In genomic region chr1:9490605-9491339, GRCh38 we compare ENCODE assay signal across 8 cellular contexts. TPM values are rescaled to one million over a fixed set of nuclear protein-coding genes. Genes with fewer than 3 reads are reported as not detected.
DNase-seq lines count a peak whose midpoint lies in the region; ATAC-seq and TF ChIP-seq lines count a peak whose summit lies in the region.

No MANE protein-coding gene starts in this region.

- H3K36me3 ChIP-seq in BE2C (no peaks in the 10 kb centered on the region), lower lobe of right lung (no peaks in the 10 kb centered on the region)

- no peak overlapping the region for H3K27ac Mint-ChIP-seq in activated CD8-positive, alpha-beta T cell treated with anti-CD3 and anti-CD28 coated beads for 36 hours

- H3K9me3 ChIP-seq in BE2C (no peaks in the 10 kb centered on the region), lower lobe of right lung (no peaks in the 10 kb centered on the region)

- no peaks in the 10 kb centered on the region for H3K4me1 ChIP-seq in BE2C
- peaks cover 13% of the 10 kb centered on the region for H3K4me1 ChIP-seq in lower lobe of right lung

- CTCF ChIA-PET in activated CD8-positive, alpha-beta T cell treated with anti-CD3 and anti-CD28 coated beads for 36 hours (lab: Charles Lee), result interaction anchor here (0.6 to 10.1 kb wide), 38 partner anchors 8 to 380 kb away, joined by 3 to 100 read pairs (median 4); no protein-coding TSS in a partner anchor

- DNase-seq in BE2C (peak; percentile 79), H4 (ENCODE audit: low spot score) (peak; percentile 68), NCI-H82 (lab: John Stamatoyannopoulos, UW) (peak; percentile 90), ecto neural progenitor cell (ENCODE audit: low spot score) (peak; percentile 91), lower lobe of right lung (peak; percentile 89)
- peak; percentile 91 for DNase-seq in activated CD8-positive, alpha-beta T cell treated with anti-CD3 and anti-CD28 coated beads for 36 hours
- DNase-seq in stimulated activated CD4-positive, alpha-beta T cell treated with anti-CD3 and anti-CD28 coated beads, TNF-alpha, amount 100 ng/mL, for 48 hours (ENCODE audit: low read depth in 3 of 3), result peak; percentile 65 to 83 (median 74)

- peaks cover 9% of the 10 kb centered on the region for H3K27me3 Mint-ChIP-seq in activated CD8-positive, alpha-beta T cell treated with anti-CD3 and anti-CD28 coated beads for 36 hours

- peak; percentile 78 for ATAC-seq in activated CD8-positive, alpha-beta T cell treated with anti-CD3 and anti-CD28 coated beads for 36 hours
- peak; percentile 93 for ATAC-seq in lower lobe of right lung
- ATAC-seq in HG02623 (IDR thresholded peaks at IDR 0.05; ENCODE audit: unreplicated experiment), result no peak

- no peaks in the 10 kb centered on the region for H3K36me3 Mint-ChIP-seq in activated CD8-positive, alpha-beta T cell treated with anti-CD3 and anti-CD28 coated beads for 36 hours (ENCODE audit: low read depth)

- H3K27me3 ChIP-seq in BE2C (no peaks in the 10 kb centered on the region), lower lobe of right lung (ENCODE audit: low read depth) (no peaks in the 10 kb centered on the region)

- intact Hi-C loops in activated CD8-positive, alpha-beta T cell treated with anti-CD3 and anti-CD28 coated beads for 36 hours (cut with micrococcal nuclease), result loop anchor here (5.0 kb wide), 2 partner anchors 203 to 223 kb away; no protein-coding TSS in a partner anchor
- intact Hi-C loops in lower lobe of right lung (cut with DNase I), result loop anchor here (5.0 to 10.0 kb wide), 2 partner anchors 84 to 203 kb away; no protein-coding TSS in a partner anchor

- H3K9me3 Mint-ChIP-seq in activated CD8-positive, alpha-beta T cell treated with anti-CD3 and anti-CD28 coated beads for 36 hours, result no peaks in the 10 kb centered on the region

- H3K27ac ChIP-seq in lower lobe of right lung, result no peak overlapping the region

- no peak overlapping the region for H3K4me3 ChIP-seq in BE2C (ENCODE audit: low read depth, low read length)
- no peak overlapping the region for H3K4me3 ChIP-seq in lower lobe of right lung

- TF ChIP-seq CTCF in BE2C (IDR thresholded peaks at IDR 0.05; ENCODE audit: low read depth, low read length) (peak; percentile 73), lower lobe of right lung (IDR thresholded peaks at IDR 0.05) (peak; percentile 94)
- TF ChIP-seq CTCF in activated CD8-positive, alpha-beta T cell treated with anti-CD3 and anti-CD28 coated beads for 36 hours (IDR thresholded peaks at IDR 0.05), result peak; percentile 78

- H3K4me3 Mint-ChIP-seq in activated CD8-positive, alpha-beta T cell treated with anti-CD3 and anti-CD28 coated beads for 36 hours, result no peak overlapping the region

- POLR2A ChIA-PET in activated CD8-positive, alpha-beta T cell treated with anti-CD3 and anti-CD28 coated beads for 36 hours (lab: Charles Lee), result no interaction called here

- peaks cover 4% of the 10 kb centered on the region for H3K4me1 Mint-ChIP-seq in activated CD8-positive, alpha-beta T cell treated with anti-CD3 and anti-CD28 coated beads for 36 hours (ENCODE audit: low read depth)

RNA-seq across cellular contexts. Expression of gene SLC25A33, which starts 48.5 kb away (rescaled TPM):
- 10.7 TPM for polyA plus RNA-seq in BE2C (2012; ENCODE audit: insufficient read depth, insufficient read length, low read depth)
- 13.1 and 13.4 TPM in 2 replicates for total RNA-seq in H4 (2014; rRNA removed; shearing (Covaris generic))
- 1 to 10 TPM; 5.7 to 5.9 TPM for total RNA-seq in activated CD8-positive, alpha-beta T cell treated with anti-CD3 and anti-CD28 coated beads for 36 hours
- 3.9 TPM for total RNA-seq in lower lobe of right lung
